1 cellular context compared by ENCODE assay signal in genomic region chr1:179293340-179294327, GRCh38.
A peak's percentile ranks its signal among the peaks of the same experiment; 100 is the strongest.
TF ChIP-seq lines count a peak whose summit lies in the region.

Gene SOAT1 (plus strand): TSS chr1:179293797. CDS start chr1:179302685, 8,888 bp downstream.

TF ChIP-seq in HepG2, 621 proteins besides CTCF, POLR2A, EP300 and RAD21 (continued from another document and continues in another):
- TF ChIP-seq ZNF775 (CRISPR knock-in tag; IDR thresholded peaks at IDR 0.05; ENCODE audit: borderline replicate concordance) (peak; percentile 61; the same call in 1 of the 2 replicates), DPF2 (CRISPR knock-in tag; IDR thresholded peaks at IDR 0.05; ENCODE audit: borderline replicate concordance, low read depth) (no peak), PRPF4 (IDR thresholded peaks at IDR 0.05; ENCODE audit: low read depth, low read length, poor library complexity, severe bottlenecking) (no peak), ZNF17 (CRISPR knock-in tag; IDR thresholded peaks at IDR 0.05) (no peak), NRL (CRISPR knock-in tag; IDR thresholded peaks at IDR 0.05; ENCODE audit: borderline replicate concordance) (peak; percentile 85; the same call in 1 of the 2 replicates), IKZF4 (CRISPR knock-in tag; IDR thresholded peaks at IDR 0.05; ENCODE audit: borderline replicate concordance, low read depth, not compliant biosample characterization) (no peak), SP140L (CRISPR knock-in tag; IDR thresholded peaks at IDR 0.05; ENCODE audit: borderline replicate concordance) (no peak), TRAFD1 (CRISPR knock-in tag; IDR thresholded peaks at IDR 0.05; ENCODE audit: borderline replicate concordance) (no peak), ZNF44 (CRISPR knock-in tag; IDR thresholded peaks at IDR 0.05) (no peak), IRF9 (CRISPR knock-in tag; IDR thresholded peaks at IDR 0.05; ENCODE audit: borderline replicate concordance) (peak; percentile 26; the same call in 1 of the 2 replicates), ZNF772 (CRISPR knock-in tag; IDR thresholded peaks at IDR 0.05) (no peak; the same call in 1 of the 2 replicates), PHF20 (CRISPR knock-in tag; IDR thresholded peaks at IDR 0.05) (peak; percentile 69), ZBTB7B (CRISPR knock-in tag; IDR thresholded peaks at IDR 0.05) (peak; percentile 54; the same call in 1 of the 2 replicates), HOXD1 (CRISPR knock-in tag; IDR thresholded peaks at IDR 0.05) (0 out of 2 replicates have a peak, but pooled peaks have one; percentile 29), ZNF274 (CRISPR knock-in tag; IDR thresholded peaks at IDR 0.05) (peak; percentile 73; the same call in 1 of the 2 replicates), ZBTB1 (CRISPR knock-in tag; IDR thresholded peaks at IDR 0.05; ENCODE audit: borderline replicate concordance) (no peak), CAMTA2 (CRISPR knock-in tag; IDR thresholded peaks at IDR 0.05; ENCODE audit: borderline replicate concordance) (no peak), ATF5 (CRISPR knock-in tag; IDR thresholded peaks at IDR 0.05; ENCODE audit: low read depth) (0 out of 2 replicates have a peak, but pooled peaks have one; percentile 66), EHMT2 (IDR thresholded peaks at IDR 0.05; ENCODE audit: borderline replicate concordance, low read depth, low read length) (no peak)
- TF ChIP-seq, protein P1, sequence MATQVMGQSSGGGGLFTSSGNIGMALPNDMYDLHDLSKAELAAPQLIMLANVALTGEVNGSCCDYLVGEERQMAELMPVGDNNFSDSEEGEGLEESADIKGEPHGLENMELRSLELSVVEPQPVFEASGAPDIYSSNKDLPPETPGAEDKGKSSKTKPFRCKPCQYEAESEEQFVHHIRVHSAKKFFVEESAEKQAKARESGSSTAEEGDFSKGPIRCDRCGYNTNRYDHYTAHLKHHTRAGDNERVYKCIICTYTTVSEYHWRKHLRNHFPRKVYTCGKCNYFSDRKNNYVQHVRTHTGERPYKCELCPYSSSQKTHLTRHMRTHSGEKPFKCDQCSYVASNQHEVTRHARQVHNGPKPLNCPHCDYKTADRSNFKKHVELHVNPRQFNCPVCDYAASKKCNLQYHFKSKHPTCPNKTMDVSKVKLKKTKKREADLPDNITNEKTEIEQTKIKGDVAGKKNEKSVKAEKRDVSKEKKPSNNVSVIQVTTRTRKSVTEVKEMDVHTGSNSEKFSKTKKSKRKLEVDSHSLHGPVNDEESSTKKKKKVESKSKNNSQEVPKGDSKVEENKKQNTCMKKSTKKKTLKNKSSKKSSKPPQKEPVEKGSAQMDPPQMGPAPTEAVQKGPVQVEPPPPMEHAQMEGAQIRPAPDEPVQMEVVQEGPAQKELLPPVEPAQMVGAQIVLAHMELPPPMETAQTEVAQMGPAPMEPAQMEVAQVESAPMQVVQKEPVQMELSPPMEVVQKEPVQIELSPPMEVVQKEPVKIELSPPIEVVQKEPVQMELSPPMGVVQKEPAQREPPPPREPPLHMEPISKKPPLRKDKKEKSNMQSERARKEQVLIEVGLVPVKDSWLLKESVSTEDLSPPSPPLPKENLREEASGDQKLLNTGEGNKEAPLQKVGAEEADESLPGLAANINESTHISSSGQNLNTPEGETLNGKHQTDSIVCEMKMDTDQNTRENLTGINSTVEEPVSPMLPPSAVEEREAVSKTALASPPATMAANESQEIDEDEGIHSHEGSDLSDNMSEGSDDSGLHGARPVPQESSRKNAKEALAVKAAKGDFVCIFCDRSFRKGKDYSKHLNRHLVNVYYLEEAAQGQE (IDR thresholded peaks at IDR 0.05; ENCODE audit: borderline replicate concordance in 1 of 2, low read depth in 1 of 2, low read length in 2 of 2) = peak in 1 of 2 experiments; percentile 31; a peak in 1 of 4 replicates
- TF ChIP-seq, protein P2, sequence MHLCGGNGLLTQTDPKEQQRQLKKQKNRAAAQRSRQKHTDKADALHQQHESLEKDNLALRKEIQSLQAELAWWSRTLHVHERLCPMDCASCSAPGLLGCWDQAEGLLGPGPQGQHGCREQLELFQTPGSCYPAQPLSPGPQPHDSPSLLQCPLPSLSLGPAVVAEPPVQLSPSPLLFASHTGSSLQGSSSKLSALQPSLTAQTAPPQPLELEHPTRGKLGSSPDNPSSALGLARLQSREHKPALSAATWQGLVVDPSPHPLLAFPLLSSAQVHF (CRISPR knock-in tag; IDR thresholded peaks at IDR 0.05) = peak; percentile 54; the same call in 1 of the 2 replicates
- TF ChIP-seq, protein P3, sequence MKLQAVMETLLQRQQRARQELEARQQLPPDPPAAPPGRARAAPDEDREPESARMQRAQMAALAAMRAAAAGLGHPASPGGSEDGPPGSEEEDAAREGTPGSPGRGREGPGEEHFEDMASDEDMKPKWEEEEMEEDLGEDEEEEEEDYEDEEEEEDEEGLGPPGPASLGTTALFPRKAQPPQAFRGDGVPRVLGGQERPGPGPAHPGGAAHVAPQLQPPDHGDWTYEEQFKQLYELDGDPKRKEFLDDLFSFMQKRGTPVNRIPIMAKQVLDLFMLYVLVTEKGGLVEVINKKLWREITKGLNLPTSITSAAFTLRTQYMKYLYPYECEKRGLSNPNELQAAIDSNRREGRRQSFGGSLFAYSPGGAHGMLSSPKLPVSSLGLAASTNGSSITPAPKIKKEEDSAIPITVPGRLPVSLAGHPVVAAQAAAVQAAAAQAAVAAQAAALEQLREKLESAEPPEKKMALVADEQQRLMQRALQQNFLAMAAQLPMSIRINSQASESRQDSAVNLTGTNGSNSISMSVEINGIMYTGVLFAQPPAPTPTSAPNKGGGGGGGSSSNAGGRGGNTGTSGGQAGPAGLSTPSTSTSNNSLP (IDR thresholded peaks at IDR 0.05; ENCODE audit: low read depth, low read length) = no peak
- TF ChIP-seq, protein P4, sequence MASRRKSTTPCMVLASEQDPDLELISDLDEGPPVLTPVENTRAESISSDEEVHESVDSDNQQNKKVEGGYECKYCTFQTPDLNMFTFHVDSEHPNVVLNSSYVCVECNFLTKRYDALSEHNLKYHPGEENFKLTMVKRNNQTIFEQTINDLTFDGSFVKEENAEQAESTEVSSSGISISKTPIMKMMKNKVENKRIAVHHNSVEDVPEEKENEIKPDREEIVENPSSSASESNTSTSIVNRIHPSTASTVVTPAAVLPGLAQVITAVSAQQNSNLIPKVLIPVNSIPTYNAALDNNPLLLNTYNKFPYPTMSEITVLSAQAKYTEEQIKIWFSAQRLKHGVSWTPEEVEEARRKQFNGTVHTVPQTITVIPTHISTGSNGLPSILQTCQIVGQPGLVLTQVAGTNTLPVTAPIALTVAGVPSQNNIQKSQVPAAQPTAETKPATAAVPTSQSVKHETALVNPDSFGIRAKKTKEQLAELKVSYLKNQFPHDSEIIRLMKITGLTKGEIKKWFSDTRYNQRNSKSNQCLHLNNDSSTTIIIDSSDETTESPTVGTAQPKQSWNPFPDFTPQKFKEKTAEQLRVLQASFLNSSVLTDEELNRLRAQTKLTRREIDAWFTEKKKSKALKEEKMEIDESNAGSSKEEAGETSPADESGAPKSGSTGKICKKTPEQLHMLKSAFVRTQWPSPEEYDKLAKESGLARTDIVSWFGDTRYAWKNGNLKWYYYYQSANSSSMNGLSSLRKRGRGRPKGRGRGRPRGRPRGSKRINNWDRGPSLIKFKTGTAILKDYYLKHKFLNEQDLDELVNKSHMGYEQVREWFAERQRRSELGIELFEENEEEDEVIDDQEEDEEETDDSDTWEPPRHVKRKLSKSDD (CRISPR knock-in tag; IDR thresholded peaks at IDR 0.05; ENCODE audit: low read depth) = no peak; the same call in 1 of the 2 replicates
- TF ChIP-seq, protein P5, sequence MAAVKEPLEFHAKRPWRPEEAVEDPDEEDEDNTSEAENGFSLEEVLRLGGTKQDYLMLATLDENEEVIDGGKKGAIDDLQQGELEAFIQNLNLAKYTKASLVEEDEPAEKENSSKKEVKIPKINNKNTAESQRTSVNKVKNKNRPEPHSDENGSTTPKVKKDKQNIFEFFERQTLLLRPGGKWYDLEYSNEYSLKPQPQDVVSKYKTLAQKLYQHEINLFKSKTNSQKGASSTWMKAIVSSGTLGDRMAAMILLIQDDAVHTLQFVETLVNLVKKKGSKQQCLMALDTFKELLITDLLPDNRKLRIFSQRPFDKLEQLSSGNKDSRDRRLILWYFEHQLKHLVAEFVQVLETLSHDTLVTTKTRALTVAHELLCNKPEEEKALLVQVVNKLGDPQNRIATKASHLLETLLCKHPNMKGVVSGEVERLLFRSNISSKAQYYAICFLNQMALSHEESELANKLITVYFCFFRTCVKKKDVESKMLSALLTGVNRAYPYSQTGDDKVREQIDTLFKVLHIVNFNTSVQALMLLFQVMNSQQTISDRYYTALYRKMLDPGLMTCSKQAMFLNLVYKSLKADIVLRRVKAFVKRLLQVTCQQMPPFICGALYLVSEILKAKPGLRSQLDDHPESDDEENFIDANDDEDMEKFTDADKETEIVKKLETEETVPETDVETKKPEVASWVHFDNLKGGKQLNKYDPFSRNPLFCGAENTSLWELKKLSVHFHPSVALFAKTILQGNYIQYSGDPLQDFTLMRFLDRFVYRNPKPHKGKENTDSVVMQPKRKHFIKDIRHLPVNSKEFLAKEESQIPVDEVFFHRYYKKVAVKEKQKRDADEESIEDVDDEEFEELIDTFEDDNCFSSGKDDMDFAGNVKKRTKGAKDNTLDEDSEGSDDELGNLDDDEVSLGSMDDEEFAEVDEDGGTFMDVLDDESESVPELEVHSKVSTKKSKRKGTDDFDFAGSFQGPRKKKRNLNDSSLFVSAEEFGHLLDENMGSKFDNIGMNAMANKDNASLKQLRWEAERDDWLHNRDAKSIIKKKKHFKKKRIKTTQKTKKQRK (IDR thresholded peaks at IDR 0.05; ENCODE audit: low read length) = no peak
- TF ChIP-seq, protein P6, sequence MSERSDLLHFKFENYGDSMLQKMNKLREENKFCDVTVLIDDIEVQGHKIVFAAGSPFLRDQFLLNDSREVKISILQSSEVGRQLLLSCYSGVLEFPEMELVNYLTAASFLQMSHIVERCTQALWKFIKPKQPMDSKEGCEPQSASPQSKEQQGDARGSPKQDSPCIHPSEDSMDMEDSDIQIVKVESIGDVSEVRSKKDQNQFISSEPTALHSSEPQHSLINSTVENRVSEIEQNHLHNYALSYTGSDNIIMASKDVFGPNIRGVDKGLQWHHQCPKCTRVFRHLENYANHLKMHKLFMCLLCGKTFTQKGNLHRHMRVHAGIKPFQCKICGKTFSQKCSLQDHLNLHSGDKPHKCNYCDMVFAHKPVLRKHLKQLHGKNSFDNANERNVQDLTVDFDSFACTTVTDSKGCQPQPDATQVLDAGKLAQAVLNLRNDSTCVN (CRISPR knock-in tag; IDR thresholded peaks at IDR 0.05; ENCODE audit: borderline replicate concordance) = no peak
